ENCODE assay signal across 8 cellular contexts in genomic region chr13:110615322-110616102, GRCh38. TPM values are rescaled to one million over a fixed set of nuclear protein-coding genes. Genes with fewer than 3 reads are reported as not detected.
DNase-seq lines count a peak whose midpoint lies in the region; ATAC-seq and TF ChIP-seq lines count a peak whose summit lies in the region.

NAXD (plus strand) TSS chr13:110615545; CDS start chr13:110615602, 57 bp downstream.

- H3K27ac ChIP-seq in DND-41 (ENCODE audit: low read length) (peak within 1 kb of the TSS; percentile 81), KOPT-K1 (ENCODE audit: low read depth, low read length, poor library complexity, severe bottlenecking) (peak within 1 kb of the TSS; percentile 81)

- intact Hi-C loops in activated T-helper 2 cell treated with anti-CD3 and anti-CD28 coated beads, Interferon-gamma antibody, Interleukin-2, Interleukin-4, amounts not matched to agents 10 μg/mL and 5 μg/mL and 100 μg/mL, durations not matched to agents 14 hours and 24 hours and 36 hours (cut with micrococcal nuclease) = loop anchor here (1.0 to 10.0 kb wide), 3 partner anchors 55 to 831 kb away; partner anchors contain the start of genes ING1, IRS2 and RAB20

- peak within 1 kb of the TSS; percentile 98 for H3K4me2 ChIP-seq in DND-41 (ENCODE audit: insufficient read depth, low read length)

- H3K4me3 Mint-ChIP-seq in activated T-helper 2 cell treated with anti-CD3 and anti-CD28 coated beads, Interferon-gamma antibody, Interleukin-2, Interleukin-4, amounts not matched to agents 10 μg/mL and 5 μg/mL and 100 μg/mL, durations not matched to agents 14 hours and 24 hours and 36 hours (ENCODE audit: low read depth) = peak within 1 kb of the TSS; percentile 93
- peak within 1 kb of the TSS; percentile 82 to 97 (median 94) for H3K4me3 Mint-ChIP-seq in naive thymus-derived CD8-positive, alpha-beta T cell

- no peaks in the 10 kb centered on the region for H3K9me3 Mint-ChIP-seq in activated T-helper 2 cell treated with anti-CD3 and anti-CD28 coated beads, Interferon-gamma antibody, Interleukin-2, Interleukin-4, amounts not matched to agents 10 μg/mL and 5 μg/mL and 100 μg/mL, durations not matched to agents 14 hours and 24 hours and 36 hours
- peaks cover 0 to 4% (median 0%) of the 10 kb centered on the region in 9 donors for H3K9me3 Mint-ChIP-seq in naive thymus-derived CD8-positive, alpha-beta T cell

- TF ChIP-seq CTCF in DND-41 (IDR thresholded peaks at IDR 0.05; ENCODE audit: borderline replicate concordance, extremely low read depth, low read length, poor library complexity, severe bottlenecking) (no peak), fibroblast of mammary gland (conservative IDR thresholded peaks at IDR 0.05; ENCODE audit: control insufficient read depth, insufficient read depth, low read depth, low read length) (no peak)

- H4K20me1 ChIP-seq in DND-41 (ENCODE audit: insufficient read depth, low read length) = peaks cover 34% of the 10 kb centered on the region

- H3K9ac ChIP-seq in DND-41 (ENCODE audit: low read depth, low read length) = peak within 1 kb of the TSS; percentile 93

- peak within 1 kb of the TSS; percentile 95 for H3K27ac Mint-ChIP-seq in activated T-helper 2 cell treated with anti-CD3 and anti-CD28 coated beads, Interferon-gamma antibody, Interleukin-2, Interleukin-4, amounts not matched to agents 10 μg/mL and 5 μg/mL and 100 μg/mL, durations not matched to agents 14 hours and 24 hours and 36 hours
- peak within 1 kb of the TSS; percentile 89 to 98 (median 95) for H3K27ac Mint-ChIP-seq in naive thymus-derived CD8-positive, alpha-beta T cell

- POLR2A ChIA-PET in naive thymus-derived CD8-positive, alpha-beta T cell (lab: Charles Lee) = interaction anchor here (0.8 to 4.7 kb wide), 5 partner anchors 9 to 300 kb away, joined by 3 to 46 read pairs (median 3); partner anchors contain the start of genes ANKRD10, CARS2 and ING1

- H3K4me1 ChIP-seq in DND-41 (ENCODE audit: insufficient read depth, low read length) = peaks cover 28% of the 10 kb centered on the region

- ATAC-seq in DND-41 (ENCODE audit: insufficient read depth, low read depth) (peak; percentile 96), GM21786 (IDR thresholded peaks at IDR 0.05; ENCODE audit: unreplicated experiment) (peak; percentile 75)
- ATAC-seq in naive thymus-derived CD8-positive, alpha-beta T cell = peak; percentile 89

- no peaks in the 10 kb centered on the region for H3K27me3 ChIP-seq in DND-41 (ENCODE audit: insufficient read depth, low read length, poor library complexity)

- DNase-seq in DND-41 = peak; percentile 94
- peak; percentile 95 for DNase-seq in RPMI7951 (ENCODE audit: low read depth)
- peak; percentile 76 for DNase-seq in activated T-helper 2 cell treated with anti-CD3 and anti-CD28 coated beads, Interferon-gamma antibody, Interleukin-2, Interleukin-4, amounts not matched to agents 10 μg/mL and 5 μg/mL and 100 μg/mL, durations not matched to agents 14 hours and 24 hours and 36 hours (ENCODE audit: low spot score)
- DNase-seq in fibroblast of mammary gland (ENCODE audit: low read depth) = peak; percentile 94
- DNase-seq in naive thymus-derived CD8-positive, alpha-beta T cell = peak; percentile 56 to 90 (median 72)
- DNase-seq in stimulated activated naive CD4-positive, alpha-beta T cell (lab: John Stamatoyannopoulos, UW) = peak; percentile 56 to 78 (median 67)

- H3K4me1 Mint-ChIP-seq in activated T-helper 2 cell treated with anti-CD3 and anti-CD28 coated beads, Interferon-gamma antibody, Interleukin-2, Interleukin-4, amounts not matched to agents 10 μg/mL and 5 μg/mL and 100 μg/mL, durations not matched to agents 14 hours and 24 hours and 36 hours (ENCODE audit: low read depth) = peaks cover 26% of the 10 kb centered on the region
- peaks cover 6 to 42% (median 38%) of the 10 kb centered on the region in 4 donors for H3K4me1 Mint-ChIP-seq in naive thymus-derived CD8-positive, alpha-beta T cell

- H3K79me2 ChIP-seq in DND-41 (ENCODE audit: insufficient read depth, low read length) = peaks cover 52% of the 10 kb centered on the region

- no peaks in the 10 kb centered on the region for H3K9me3 ChIP-seq in DND-41 (ENCODE audit: insufficient read depth, low read length, severe bottlenecking)
- H3K9me3 ChIP-seq in KOPT-K1 (ENCODE audit: insufficient read depth, low read length, poor library complexity, severe bottlenecking) = no peaks in the 10 kb centered on the region

- H3K36me3 Mint-ChIP-seq in activated T-helper 2 cell treated with anti-CD3 and anti-CD28 coated beads, Interferon-gamma antibody, Interleukin-2, Interleukin-4, amounts not matched to agents 10 μg/mL and 5 μg/mL and 100 μg/mL, durations not matched to agents 14 hours and 24 hours and 36 hours (ENCODE audit: low read depth) = no peaks in the 10 kb centered on the region
- H3K36me3 Mint-ChIP-seq in naive thymus-derived CD8-positive, alpha-beta T cell = peaks cover 0 to 4% (median 2%) of the 10 kb centered on the region in 3 donors

- H3K4me3 ChIP-seq in DND-41 (ENCODE audit: low read depth in 1 of 2, low read length in 2 of 2) (peak within 1 kb of the TSS; percentile 87 to 97), fibroblast of mammary gland (ENCODE audit: control insufficient read depth, low read depth, low read length) (peak within 1 kb of the TSS; percentile 72)

- H3K36me3 ChIP-seq in DND-41 (ENCODE audit: insufficient read depth, low read length) = peaks cover 4% of the 10 kb centered on the region; the same call in 1 of the 2 replicates
- no peaks in the 10 kb centered on the region for H3K36me3 ChIP-seq in KOPT-K1 (ENCODE audit: insufficient read depth, low read length)

- peak within 1 kb of the TSS; percentile 96 for H2AFZ ChIP-seq in DND-41 (ENCODE audit: low read depth, low read length)

- no peaks in the 10 kb centered on the region for H3K27me3 Mint-ChIP-seq in activated T-helper 2 cell treated with anti-CD3 and anti-CD28 coated beads, Interferon-gamma antibody, Interleukin-2, Interleukin-4, amounts not matched to agents 10 μg/mL and 5 μg/mL and 100 μg/mL, durations not matched to agents 14 hours and 24 hours and 36 hours (ENCODE audit: low read depth)
- peaks cover 0 to 2% (median 0%) of the 10 kb centered on the region in 5 donors for H3K27me3 Mint-ChIP-seq in naive thymus-derived CD8-positive, alpha-beta T cell

RNA-seq across cellular contexts. Expression of gene NAXD, which starts in this region (rescaled TPM):
- total RNA-seq in RPMI7951 (2014; rRNA removed; shearing (Covaris generic)) = 12.0 and 14.0 TPM in 2 replicates
- total RNA-seq in activated T-helper 2 cell treated with anti-CD3 and anti-CD28 coated beads, Interferon-gamma antibody, Interleukin-2, Interleukin-4, amounts not matched to agents 10 μg/mL and 5 μg/mL and 100 μg/mL, durations not matched to agents 14 hours and 24 hours and 36 hours = 21.7 and 22.1 TPM in 2 replicates
- 10 to 100 TPM; 34.3 to 38.1 TPM for total RNA-seq in naive thymus-derived CD8-positive, alpha-beta T cell
- 10 to 100 TPM; 10.4 to 26.9 (median 18.1) TPM for polyA plus RNA-seq in naive thymus-derived CD8-positive, alpha-beta T cell

Comparison
In these comparisons a context has a peak if more than half of its experiments do, and no peak if none do; other contexts are left out.
1. Peak in every context shown above with its lines: DNase-seq, ATAC-seq, H3K4me3 ChIP-seq and H3K27ac ChIP-seq.